Comparison of ENCODE assay signal across 10 cellular contexts in the genomic region with DNA sequence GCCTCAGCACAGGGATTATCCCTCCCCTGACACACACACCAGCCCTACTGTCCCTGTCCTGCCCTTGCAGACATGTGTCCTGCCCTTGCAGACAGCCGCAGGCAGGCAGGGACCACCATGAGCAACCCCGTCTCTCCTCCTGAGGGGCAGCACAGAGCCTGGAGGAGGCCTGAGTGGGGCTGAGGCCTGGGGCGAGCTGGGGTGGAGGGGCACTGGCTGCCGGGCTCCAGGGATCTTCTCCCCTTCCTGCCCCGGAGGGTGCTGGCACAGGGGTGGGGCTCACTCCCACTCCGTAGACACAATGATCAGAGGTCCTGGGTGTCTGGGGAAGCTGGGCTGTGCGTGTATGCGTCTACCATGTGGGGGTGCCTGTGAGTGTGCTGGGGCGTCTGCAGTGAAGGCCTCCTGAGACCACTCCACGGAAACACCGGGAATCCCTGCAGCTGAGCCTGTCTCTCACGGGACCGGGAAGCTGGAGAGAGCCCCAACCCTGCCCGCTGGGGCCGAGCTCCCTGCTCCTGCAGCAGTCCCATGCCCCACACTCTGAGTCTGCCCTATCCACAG. TPM values are rescaled to one million over a fixed set of nuclear protein-coding genes. Genes with fewer than 3 reads are reported as not detected.
A peak's percentile ranks its signal among the peaks of the same experiment; 100 is the strongest.
DNase-seq lines count a peak whose midpoint lies in the region; ATAC-seq and TF ChIP-seq lines count a peak whose summit lies in the region.
"Had no signal": no experiment of that assay in that cellular context is flagged by ENCODE, and none has a peak within 500 bp of the region (broad histone marks: within the 10 kb centered on the region; RNA-seq: fewer than 3 reads in every experiment).

No MANE protein-coding gene starts in this region.

- H3K4me3 Mint-ChIP-seq in activated T-helper 2 cell treated with anti-CD3 and anti-CD28 coated beads, Interferon-gamma antibody, Interleukin-2, Interleukin-4, amounts not matched to agents 10 μg/mL and 5 μg/mL and 100 μg/mL, durations not matched to agents 14 hours and 24 hours and 36 hours (ENCODE audit: low read depth), result peak overlapping the region; percentile 85
- no peak overlapping the region for H3K4me3 Mint-ChIP-seq in nephron progenitor cell

- H3K36me3 ChIP-seq in lung (ENCODE audit: control insufficient read depth in 2 of 2, insufficient read depth in 2 of 2, low read length in 2 of 2), result no peaks in the 10 kb centered on the region

- H3K4me1 Mint-ChIP-seq in activated T-helper 2 cell treated with anti-CD3 and anti-CD28 coated beads, Interferon-gamma antibody, Interleukin-2, Interleukin-4, amounts not matched to agents 10 μg/mL and 5 μg/mL and 100 μg/mL, durations not matched to agents 14 hours and 24 hours and 36 hours (ENCODE audit: low read depth), result peaks cover 33% of the 10 kb centered on the region
- peaks cover 33% of the 10 kb centered on the region for H3K4me1 Mint-ChIP-seq in nephron progenitor cell

- TF ChIP-seq CTCF in lung (IDR thresholded peaks at IDR 0.05; ENCODE audit: control extremely low read depth, extremely low read depth) (no peak), nephron progenitor cell (IDR thresholded peaks at IDR 0.05) (no peak)

- ATAC-seq in lung (ENCODE audit: insufficient read depth, low FRiP score), result no peak
- no peak for ATAC-seq in HG02981 (IDR thresholded peaks at IDR 0.05; ENCODE audit: unreplicated experiment)
- ATAC-seq in GM18517 (IDR thresholded peaks at IDR 0.05; ENCODE audit: unreplicated experiment), result no peak

- intact Hi-C loops in activated T-helper 2 cell treated with anti-CD3 and anti-CD28 coated beads, Interferon-gamma antibody, Interleukin-2, Interleukin-4, amounts not matched to agents 10 μg/mL and 5 μg/mL and 100 μg/mL, durations not matched to agents 14 hours and 24 hours and 36 hours (cut with micrococcal nuclease), result loop anchor here (10.0 kb wide), 2 partner anchors 72 to 592 kb away; partner anchors contain the start of gene CD81

- H3K4me3 ChIP-seq in lung, result no peak overlapping the region

- no peaks in the 10 kb centered on the region for H3K27me3 Mint-ChIP-seq in activated T-helper 2 cell treated with anti-CD3 and anti-CD28 coated beads, Interferon-gamma antibody, Interleukin-2, Interleukin-4, amounts not matched to agents 10 μg/mL and 5 μg/mL and 100 μg/mL, durations not matched to agents 14 hours and 24 hours and 36 hours (ENCODE audit: low read depth)
- H3K27me3 Mint-ChIP-seq in nephron progenitor cell (ENCODE audit: low read depth, poor library complexity), result peaks cover 6% of the 10 kb centered on the region

- no peaks in the 10 kb centered on the region for H3K27me3 ChIP-seq in lung (ENCODE audit: control insufficient read depth, insufficient read depth)

- H3K9me3 Mint-ChIP-seq in activated T-helper 2 cell treated with anti-CD3 and anti-CD28 coated beads, Interferon-gamma antibody, Interleukin-2, Interleukin-4, amounts not matched to agents 10 μg/mL and 5 μg/mL and 100 μg/mL, durations not matched to agents 14 hours and 24 hours and 36 hours, result no peaks in the 10 kb centered on the region
- no peaks in the 10 kb centered on the region for H3K9me3 Mint-ChIP-seq in nephron progenitor cell

- H3K36me3 Mint-ChIP-seq in activated T-helper 2 cell treated with anti-CD3 and anti-CD28 coated beads, Interferon-gamma antibody, Interleukin-2, Interleukin-4, amounts not matched to agents 10 μg/mL and 5 μg/mL and 100 μg/mL, durations not matched to agents 14 hours and 24 hours and 36 hours (ENCODE audit: low read depth), result no peaks in the 10 kb centered on the region
- no peaks in the 10 kb centered on the region for H3K36me3 Mint-ChIP-seq in nephron progenitor cell (ENCODE audit: low read depth)

- peak overlapping the region; percentile 89 for H3K27ac Mint-ChIP-seq in activated T-helper 2 cell treated with anti-CD3 and anti-CD28 coated beads, Interferon-gamma antibody, Interleukin-2, Interleukin-4, amounts not matched to agents 10 μg/mL and 5 μg/mL and 100 μg/mL, durations not matched to agents 14 hours and 24 hours and 36 hours
- H3K27ac Mint-ChIP-seq in nephron progenitor cell, result no peak overlapping the region

- WGBS in lung, 2 donors, result 30 to 58% methylated on average over 13 to 15 of the region's 15 CpGs

- H3K4me1 ChIP-seq in lung (ENCODE audit: control insufficient read depth in 2 of 2, insufficient read depth in 2 of 2, low read length in 2 of 2), result peaks cover 11 to 28% of the 10 kb centered on the region in 2 donors

- no peaks in the 10 kb centered on the region for H3K9me3 ChIP-seq in lung (ENCODE audit: control insufficient read depth in 2 of 2, insufficient read depth in 1 of 2, low read length in 1 of 2)

- H3K27ac ChIP-seq in lung (ENCODE audit: low read depth in 1 of 2, low read length in 1 of 2), result peak overlapping the region; percentile 49 to 68
- H3K27ac ChIP-seq: C4-2B had no signal

- DNase-seq in stimulated activated CD4-positive, alpha-beta T cell treated with anti-CD3 and anti-CD28 coated beads, Interleukin-4, amount 100 ng/mL, for 1 hour, result peak; percentile 26
- DNase-seq in stimulated activated CD4-positive, alpha-beta T cell treated with anti-CD3 and anti-CD28 coated beads, Interleukin-4, amount 100 ng/mL, for 4 hours, result no peak
- no peak for DNase-seq in activated T-helper 2 cell treated with anti-CD3 and anti-CD28 coated beads, Interferon-gamma antibody, Interleukin-2, Interleukin-4, amounts not matched to agents 10 μg/mL and 5 μg/mL and 100 μg/mL, durations not matched to agents 14 hours and 24 hours and 36 hours (ENCODE audit: low spot score)
- peak; percentile 28 for DNase-seq in lung (ENCODE audit: low spot score)
- no peak for DNase-seq in nephron progenitor cell
- DNase-seq in iPS-NIHi11 (ENCODE audit: low spot score), result no peak

RNA-seq across cellular contexts. Expression of gene TSPAN32, which starts 0.5 kb away (rescaled TPM):
- 4.6 and 4.8 TPM in 2 replicates for total RNA-seq in activated T-helper 2 cell treated with anti-CD3 and anti-CD28 coated beads, Interferon-gamma antibody, Interleukin-2, Interleukin-4, amounts not matched to agents 10 μg/mL and 5 μg/mL and 100 μg/mL, durations not matched to agents 14 hours and 24 hours and 36 hours
- 1 to 10 TPM; 7.4 to 7.6 TPM for total RNA-seq in lung
- 1 to 10 TPM; 6.1 to 6.8 TPM for polyA plus RNA-seq in lung
- total RNA-seq: lung microvascular endothelial cell had no signal

RNA-seq across cellular contexts. Expression of gene C11orf21, which starts 0.6 kb away (rescaled TPM):
- 3.1 and 3.4 TPM in 2 replicates for total RNA-seq in activated T-helper 2 cell treated with anti-CD3 and anti-CD28 coated beads, Interferon-gamma antibody, Interleukin-2, Interleukin-4, amounts not matched to agents 10 μg/mL and 5 μg/mL and 100 μg/mL, durations not matched to agents 14 hours and 24 hours and 36 hours
- total RNA-seq in lung, result 1 to 10 TPM; 3.4 to 5.2 TPM
- polyA plus RNA-seq in lung, result 1 to 10 TPM; 4.3 to 6.0 TPM
- total RNA-seq: lung microvascular endothelial cell had no signal

RNA-seq across cellular contexts. Expression of gene ASCL2, which starts 32.0 kb away (rescaled TPM):
- total RNA-seq in activated T-helper 2 cell treated with anti-CD3 and anti-CD28 coated beads, Interferon-gamma antibody, Interleukin-2, Interleukin-4, amounts not matched to agents 10 μg/mL and 5 μg/mL and 100 μg/mL, durations not matched to agents 14 hours and 24 hours and 36 hours, result 0.23 and 0.25 TPM in 2 replicates
- 1 to 10 TPM in 1 of 2 donors, not detected in 1; 2.4 TPM for total RNA-seq in lung
- polyA plus RNA-seq in lung, result 1 to 10 TPM in 1 of 2 donors, under 1 TPM in 1; 0.94 to 2.2 TPM

Comparison
In these comparisons a context has a peak if more than half of its experiments do, and no peak if none do; other contexts are left out.
1. DNase-seq: peak in stimulated activated CD4-positive, alpha-beta T cell treated with anti-CD3 and anti-CD28 coated beads, Interleukin-4, amount 100 ng/mL, for 1 hour (single experiment) and lung (single experiment); none in stimulated activated CD4-positive, alpha-beta T cell treated with anti-CD3 and anti-CD28 coated beads, Interleukin-4, amount 100 ng/mL, for 4 hours (0 of 2), activated T-helper 2 cell treated with anti-CD3 and anti-CD28 coated beads, Interferon-gamma antibody, Interleukin-2, Interleukin-4, amounts not matched to agents 10 μg/mL and 5 μg/mL and 100 μg/mL, durations not matched to agents 14 hours and 24 hours and 36 hours (single experiment), nephron progenitor cell (single experiment) and iPS-NIHi11 (single experiment).